ENCODE assay signal across 8 cellular contexts in the genomic region with DNA sequence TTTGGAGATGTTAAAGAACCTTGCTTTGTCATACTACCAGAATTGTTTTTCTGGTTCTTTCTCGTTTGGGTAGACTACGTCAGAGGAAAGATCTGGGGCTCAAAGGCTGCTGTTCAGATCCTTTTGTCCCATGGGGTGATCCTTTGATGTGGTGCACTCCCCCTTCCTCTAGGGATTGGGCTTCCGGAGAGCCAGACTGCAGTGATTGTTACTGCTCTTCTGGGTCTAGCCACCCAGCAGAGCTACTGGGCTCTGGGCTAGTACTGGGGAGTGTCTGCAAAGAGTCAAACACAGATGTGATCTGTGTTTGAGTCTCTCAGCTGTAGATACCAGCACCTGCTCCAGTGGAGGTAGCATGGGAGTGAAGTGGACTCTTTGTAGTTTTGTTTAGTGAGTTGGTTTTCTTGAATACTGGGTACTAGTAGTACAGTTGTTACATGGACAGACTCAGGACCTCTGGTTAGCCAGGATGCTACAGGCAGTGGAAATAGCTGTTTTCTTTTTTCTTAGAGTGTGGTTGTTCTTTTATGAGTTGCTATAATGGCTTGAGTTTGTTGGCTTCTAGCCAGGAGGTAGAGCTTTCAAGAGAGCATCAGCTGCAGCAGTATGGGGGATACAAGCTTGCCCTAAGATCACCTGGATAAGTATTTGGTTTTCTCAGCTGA. TPM values are rescaled to one million over a fixed set of nuclear protein-coding genes. Genes with fewer than 3 reads are reported as not detected.
DNase-seq lines count a peak whose midpoint lies in the region; ATAC-seq and TF ChIP-seq lines count a peak whose summit lies in the region.

No MANE protein-coding gene starts in this region.

- H3K9me3 Mint-ChIP-seq in CD8-positive, alpha-beta T cell, result peaks cover 2% of the 10 kb centered on the region

- H3K4me3 Mint-ChIP-seq in CD8-positive, alpha-beta T cell, result peak overlapping the region; percentile 53

- no peak for TF ChIP-seq CTCF in CD8-positive, alpha-beta T cell (IDR thresholded peaks at IDR 0.05)
- TF ChIP-seq CTCF in heart right ventricle (IDR thresholded peaks at IDR 0.05) (no peak), GM10248 (IDR thresholded peaks at IDR 0.05; ENCODE audit: control extremely low read depth, extremely low read depth, low read depth, missing control alignments) (no peak)

- peak overlapping the region; percentile 18 for H3K27ac ChIP-seq in CD8-positive, alpha-beta T cell (ENCODE audit: low read depth, low read length)
- peak overlapping the region in 9 of 10 donors; percentile 6 to 79 (median 63) for H3K27ac ChIP-seq in heart right ventricle

- WGBS in heart right ventricle, 2 donors, result 53 to 70% methylated on average over 3 of the region's 3 CpGs

- H3K27me3 ChIP-seq in CD8-positive, alpha-beta T cell (ENCODE audit: insufficient read depth, low read length), result no peaks in the 10 kb centered on the region
- H3K27me3 ChIP-seq in heart right ventricle, result no peaks in the 10 kb centered on the region

- intact Hi-C loops in CD8-positive, alpha-beta T cell (cut with DNase I, micrococcal nuclease), result loop anchor here (1.0 to 10.0 kb wide), 5 partner anchors 15 to 1517 kb away; a partner anchor contains a TSS
- intact Hi-C loops in heart right ventricle (cut with DNase I), result no loop called here

- ATAC-seq in CD8-positive, alpha-beta T cell, result peak; percentile 80
- peak; percentile 75 for ATAC-seq in HG02798 (IDR thresholded peaks at IDR 0.05; ENCODE audit: poor library complexity, unreplicated experiment)
- ATAC-seq in heart right ventricle, result peak in 6 of 8 donors; percentile 11 to 83 (median 52)
- ATAC-seq in GM18498 (IDR thresholded peaks at IDR 0.05; ENCODE audit: unreplicated experiment), result no peak

- no peaks in the 10 kb centered on the region for H3K9me3 ChIP-seq in CD8-positive, alpha-beta T cell (ENCODE audit: low read length)
- H3K9me3 ChIP-seq in heart right ventricle, result peaks cover 0 to 18% (median 0%) of the 10 kb centered on the region in 11 donors

- peaks cover 10% of the 10 kb centered on the region for H3K36me3 Mint-ChIP-seq in CD8-positive, alpha-beta T cell

- POLR2A ChIA-PET in CD8-positive, alpha-beta T cell (lab: Charles Lee), result interaction anchor here (0.9 to 1.3 kb wide), 5 partner anchors 13 to 66 kb away, joined by 3 to 6 read pairs (median 3); a partner anchor contains a TSS
- POLR2A ChIA-PET in GM10248 (lab: Yijun Ruan, JAX), result no interaction called here

- H3K36me3 ChIP-seq in CD8-positive, alpha-beta T cell (ENCODE audit: insufficient read depth, low read length), result no peaks in the 10 kb centered on the region
- H3K36me3 ChIP-seq in heart right ventricle, result no peaks in the 10 kb centered on the region

- peak in 4 of 7 experiments; percentile 26 to 82 (median 42) for DNase-seq in CD8-positive, alpha-beta T cell
- peak; percentile 13 for DNase-seq in activated CD4-positive, alpha-beta T cell treated with anti-CD3 and anti-CD28 coated beads for 1 hour
- DNase-seq in heart right ventricle (peak in 1 of 2 donors; percentile 46), HK-2 (ENCODE audit: unreplicated experiment) (no peak), NCI-H526 treated with DMSO at 0.1 percent for 48 hours (lab: John Stamatoyannopoulos, UW) (no peak), GM10248 (ENCODE audit: extremely low spot score) (no peak)

- no peaks in the 10 kb centered on the region for H3K27me3 Mint-ChIP-seq in CD8-positive, alpha-beta T cell (ENCODE audit: low read depth)

- peaks cover 34% of the 10 kb centered on the region for H3K4me1 Mint-ChIP-seq in CD8-positive, alpha-beta T cell (ENCODE audit: low read depth)

- H3K4me1 ChIP-seq in CD8-positive, alpha-beta T cell (ENCODE audit: insufficient read depth, low read length), result peaks cover 38% of the 10 kb centered on the region
- peaks cover 6 to 57% (median 47%) of the 10 kb centered on the region in 9 donors for H3K4me1 ChIP-seq in heart right ventricle

- H3K27ac Mint-ChIP-seq in CD8-positive, alpha-beta T cell, result peak overlapping the region; percentile 90

- CTCF ChIA-PET in CD8-positive, alpha-beta T cell (lab: Charles Lee), result interaction anchor here (1.0 kb wide), 1 partner anchor 11 kb away, joined by 3 read pairs; no protein-coding TSS in a partner anchor
- CTCF ChIA-PET in GM10248 (lab: Yijun Ruan, JAX), result interaction anchor here (1.0 to 2.5 kb wide), 9 partner anchors 10 to 88 kb away, joined by 3 to 9 read pairs (median 5); a partner anchor contains a TSS

- H3K4me3 ChIP-seq in CD8-positive, alpha-beta T cell (ENCODE audit: low read depth, low read length), result no peak overlapping the region
- H3K4me3 ChIP-seq in heart right ventricle, result no peak overlapping the region

RNA-seq across cellular contexts. Expression of a gene that starts 34.4 kb away (rescaled TPM):
- total RNA-seq in CD8-positive, alpha-beta T cell, result 1 to 10 TPM; 4.2 to 5.9 TPM
- total RNA-seq in heart right ventricle, result 10 to 100 TPM; 16.7 to 32.1 (median 28.1) TPM
- 10 to 100 TPM; 14.4 to 36.7 TPM for polyA plus RNA-seq in heart right ventricle

Comparison
In these comparisons a context has a peak if more than half of its experiments do, and no peak if none do; other contexts are left out.
1. DNase-seq: peak in CD8-positive, alpha-beta T cell (4 of 7) and activated CD4-positive, alpha-beta T cell treated with anti-CD3 and anti-CD28 coated beads for 1 hour (single experiment); none in HK-2 (single experiment), NCI-H526 treated with DMSO at 0.1 percent for 48 hours (single experiment) and GM10248 (single experiment).
2. intact Hi-C loops: an anchor here in CD8-positive, alpha-beta T cell (1.0 to 10.0 kb wide); none called in heart right ventricle.